In the genomic region with DNA sequence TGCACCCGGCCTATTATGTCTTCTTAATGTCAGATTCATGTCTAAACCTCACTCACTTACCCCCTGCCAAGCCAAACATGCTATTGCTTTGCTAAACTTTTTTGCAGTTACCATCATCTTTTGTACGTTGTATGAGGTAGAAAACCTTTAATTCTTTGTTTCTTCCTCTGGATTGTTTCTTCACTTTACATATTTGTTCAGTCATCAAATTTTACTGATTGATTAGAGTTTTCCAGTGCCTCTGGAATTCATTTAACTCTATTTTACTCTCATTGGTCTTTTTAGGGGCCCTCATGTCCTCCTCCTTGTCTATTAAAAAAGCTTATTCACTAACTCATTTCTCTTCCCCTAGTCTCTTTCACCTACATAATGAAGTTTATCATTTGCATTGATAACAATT, we compare ENCODE assay signal across 1 cellular context.
TF ChIP-seq lines count a peak whose summit lies in the region.

No MANE protein-coding gene starts in this region.

TF ChIP-seq in HepG2, 621 proteins besides CTCF, POLR2A, EP300 and RAD21 (continued from another document):
- TF ChIP-seq, protein P1, sequence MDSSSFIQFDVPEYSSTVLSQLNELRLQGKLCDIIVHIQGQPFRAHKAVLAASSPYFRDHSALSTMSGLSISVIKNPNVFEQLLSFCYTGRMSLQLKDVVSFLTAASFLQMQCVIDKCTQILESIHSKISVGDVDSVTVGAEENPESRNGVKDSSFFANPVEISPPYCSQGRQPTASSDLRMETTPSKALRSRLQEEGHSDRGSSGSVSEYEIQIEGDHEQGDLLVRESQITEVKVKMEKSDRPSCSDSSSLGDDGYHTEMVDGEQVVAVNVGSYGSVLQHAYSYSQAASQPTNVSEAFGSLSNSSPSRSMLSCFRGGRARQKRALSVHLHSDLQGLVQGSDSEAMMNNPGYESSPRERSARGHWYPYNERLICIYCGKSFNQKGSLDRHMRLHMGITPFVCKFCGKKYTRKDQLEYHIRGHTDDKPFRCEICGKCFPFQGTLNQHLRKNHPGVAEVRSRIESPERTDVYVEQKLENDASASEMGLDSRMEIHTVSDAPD (CRISPR knock-in tag; IDR thresholded peaks at IDR 0.05) = no peak
- no peak for TF ChIP-seq NFKB2 (CRISPR knock-in tag; IDR thresholded peaks at IDR 0.05; ENCODE audit: borderline replicate concordance)
- no peak for TF ChIP-seq ZNF30 (CRISPR knock-in tag; IDR thresholded peaks at IDR 0.05)
- TF ChIP-seq ZNF563 (CRISPR knock-in tag; IDR thresholded peaks at IDR 0.05) = no peak
- TF ChIP-seq, protein P2, sequence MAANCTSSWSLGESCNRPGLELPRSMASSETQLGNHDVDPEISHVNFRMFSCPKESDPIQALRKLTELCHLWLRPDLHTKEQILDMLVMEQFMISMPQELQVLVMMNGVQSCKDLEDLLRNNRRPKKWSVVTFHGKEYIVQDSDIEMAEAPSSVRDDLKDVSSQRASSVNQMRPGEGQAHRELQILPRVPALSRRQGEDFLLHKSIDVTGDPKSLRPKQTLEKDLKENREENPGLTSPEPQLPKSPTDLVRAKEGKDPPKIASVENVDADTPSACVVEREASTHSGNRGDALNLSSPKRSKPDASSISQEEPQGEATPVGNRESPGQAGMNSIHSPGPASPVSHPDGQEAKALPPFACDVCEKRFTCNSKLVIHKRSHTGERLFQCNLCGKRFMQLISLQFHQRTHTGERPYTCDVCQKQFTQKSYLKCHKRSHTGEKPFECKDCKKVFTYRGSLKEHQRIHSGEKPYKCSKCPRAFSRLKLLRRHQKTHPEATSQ (CRISPR knock-in tag; IDR thresholded peaks at IDR 0.05; ENCODE audit: borderline replicate concordance) = no peak
- TF ChIP-seq ZSCAN20 (CRISPR knock-in tag; IDR thresholded peaks at IDR 0.05; ENCODE audit: borderline replicate concordance) = no peak
- TF ChIP-seq KDM6A (CRISPR knock-in tag; IDR thresholded peaks at IDR 0.05; ENCODE audit: low read depth) = no peak
TF ChIP-seq in HepG2: peak in this region for 2.
